ENCODE assay signal across 1 cellular context in the genomic region with DNA sequence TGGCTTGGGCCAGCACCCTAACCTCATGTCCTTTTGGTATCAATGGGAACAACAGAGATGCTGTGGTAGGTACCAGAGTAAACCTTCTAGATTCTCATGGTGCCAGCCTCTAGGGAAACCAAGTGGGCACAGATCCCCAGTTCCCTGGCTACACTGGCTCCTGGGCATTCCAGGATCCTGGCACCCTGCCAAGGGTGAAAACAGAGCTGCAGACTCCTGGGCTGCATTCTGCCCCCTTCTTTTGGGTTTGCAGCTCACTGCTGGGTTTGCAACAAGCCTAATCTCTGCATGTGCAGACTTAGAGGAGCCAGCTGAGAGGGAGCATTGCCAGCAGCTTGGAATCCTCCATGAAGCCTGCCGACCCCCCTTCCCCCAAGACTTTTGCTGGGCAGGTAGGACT.
A peak's percentile ranks its signal among the peaks of the same experiment; 100 is the strongest.
TF ChIP-seq lines count a peak whose summit lies in the region.

No MANE protein-coding gene starts in this region.

TF ChIP-seq in K562, 482 proteins besides CTCF, POLR2A, EP300 and RAD21 (continued from another document):
- no peak for TF ChIP-seq YY1 (IDR thresholded peaks at IDR 0.05; ENCODE audit: borderline replicate concordance in 1 of 3, control insufficient read depth in 1 of 3, extremely low read depth in 1 of 3, insufficient read depth in 3 of 3, insufficient read length in 1 of 3, insufficient replicate concordance in 2 of 3, low read depth in 1 of 3, low read length in 2 of 3)
- no peak for TF ChIP-seq PCBP1 (IDR thresholded peaks at IDR 0.05; ENCODE audit: low read depth, low read length, poor library complexity, severe bottlenecking)
- TF ChIP-seq NFYB (IDR thresholded peaks at IDR 0.05; ENCODE audit: extremely low read depth, insufficient read length): no peak
- TF ChIP-seq NFIC (IDR thresholded peaks at IDR 0.05): peak; percentile 92
- no peak for TF ChIP-seq ZNF133 (CRISPR knock-in tag; IDR thresholded peaks at IDR 0.05)
- TF ChIP-seq, protein P1, sequence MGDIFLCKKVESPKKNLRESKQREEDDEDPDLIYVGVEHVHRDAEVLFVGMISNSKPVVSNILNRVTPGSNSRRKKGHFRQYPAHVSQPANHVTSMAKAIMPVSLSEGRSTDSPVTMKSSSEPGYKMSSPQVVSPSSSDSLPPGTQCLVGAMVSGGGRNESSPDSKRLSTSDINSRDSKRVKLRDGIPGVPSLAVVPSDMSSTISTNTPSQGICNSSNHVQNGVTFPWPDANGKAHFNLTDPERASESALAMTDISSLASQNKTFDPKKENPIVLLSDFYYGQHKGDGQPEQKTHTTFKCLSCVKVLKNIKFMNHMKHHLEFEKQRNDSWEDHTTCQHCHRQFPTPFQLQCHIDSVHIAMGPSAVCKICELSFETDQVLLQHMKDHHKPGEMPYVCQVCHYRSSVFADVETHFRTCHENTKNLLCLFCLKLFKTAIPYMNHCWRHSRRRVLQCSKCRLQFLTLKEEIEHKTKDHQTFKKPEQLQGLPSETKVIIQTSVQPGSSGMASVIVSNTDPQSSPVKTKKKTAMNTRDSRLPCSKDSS (IDR thresholded peaks at IDR 0.05; ENCODE audit: low read depth, partially characterized antibody): no peak
- no peak for TF ChIP-seq ZNF165 (CRISPR knock-in tag; IDR thresholded peaks at IDR 0.05; ENCODE audit: borderline replicate concordance)
- no peak for TF ChIP-seq SIX5 (IDR thresholded peaks at IDR 0.05; ENCODE audit: borderline replicate concordance in 1 of 2, insufficient read depth in 1 of 2, low read depth in 1 of 2, low read length in 2 of 2)
- no peak for TF ChIP-seq ETV6 (IDR thresholded peaks at IDR 0.05; ENCODE audit: borderline replicate concordance in 1 of 2, low read depth in 2 of 2, low read length in 1 of 2)
- no peak for TF ChIP-seq ETV6 (CRISPR knock-in tag; IDR thresholded peaks at IDR 0.05; ENCODE audit: borderline replicate concordance)
- TF ChIP-seq FIP1L1 (IDR thresholded peaks at IDR 0.05; ENCODE audit: low read depth, low read length, poor library complexity, severe bottlenecking): no peak
- TF ChIP-seq NFIX (CRISPR knock-in tag; IDR thresholded peaks at IDR 0.05; ENCODE audit: low read depth): peak; percentile 73
- TF ChIP-seq MAFG (tag; conservative IDR thresholded peaks at IDR 0.05): no peak
- TF ChIP-seq HMG20B (CRISPR knock-in tag; IDR thresholded peaks at IDR 0.05): no peak
